In genomic region chr15:25849431-25849921, GRCh38 we compare ENCODE assay signal across 8 cellular contexts. TPM values are rescaled to one million over a fixed set of nuclear protein-coding genes. Genes with fewer than 3 reads are reported as not detected.
DNase-seq lines count a peak whose midpoint lies in the region; ATAC-seq and TF ChIP-seq lines count a peak whose summit lies in the region.

No MANE protein-coding gene starts in this region.

- H3K4me3 ChIP-seq in AG04449 (ENCODE audit: low read depth, low read length) = peak overlapping the region; percentile 47
- H3K4me3 ChIP-seq in HUES6 (ENCODE audit: low read depth, low read length) = peak overlapping the region; percentile 56; the same call in 1 of the 2 replicates
- peak overlapping the region in 1 of 2 donors; percentile 3 for H3K4me3 ChIP-seq in cardiac fibroblast (replicated peaks in 1 of 2; ENCODE audit: low read depth in 2 of 2, low read length in 2 of 2)
- H3K4me3 ChIP-seq in mesodermal cell (ENCODE audit: extremely low read depth, insufficient read depth, low read length, poor library complexity, severe bottlenecking) = no peak overlapping the region
- H3K4me3 ChIP-seq in aorta (ENCODE audit: low read length in 2 of 2) = peak overlapping the region in 1 of 2 donors; percentile 35

- no peaks in the 10 kb centered on the region for H3K27me3 ChIP-seq in HUES6 (ENCODE audit: control insufficient read depth, insufficient read depth, low read length)
- no peaks in the 10 kb centered on the region for H3K27me3 ChIP-seq in aorta (ENCODE audit: control insufficient read depth in 1 of 2, insufficient read depth in 2 of 2, low read length in 1 of 2)

- intact Hi-C loops in aorta (cut with DNase I) = loop anchor here in 1 of 2 donors (2.0 to 10.0 kb wide), 2 partner anchors 19 to 65 kb away; no protein-coding TSS in a partner anchor

- H3K27ac ChIP-seq in HUES6 (ENCODE audit: low read depth, low read length) (no peak overlapping the region), mesodermal cell (ENCODE audit: low read depth, low read length, severe bottlenecking) (peak overlapping the region; percentile 52), aorta (ENCODE audit: low read depth in 1 of 2, low read length in 2 of 2) (peak overlapping the region; percentile 98)

- peaks cover 42% of the 10 kb centered on the region for H3K4me1 ChIP-seq in HUES6 (ENCODE audit: control insufficient read depth, insufficient read depth, low read length)
- H3K4me1 ChIP-seq in mesodermal cell (ENCODE audit: control insufficient read depth, insufficient read depth, low read length, poor library complexity, severe bottlenecking) = peaks cover 17% of the 10 kb centered on the region
- H3K4me1 ChIP-seq in aorta (ENCODE audit: control insufficient read depth in 1 of 2, insufficient read depth in 2 of 2, low read length in 2 of 2) = peaks cover 0 to 18% of the 10 kb centered on the region in 2 donors

- H3K9ac ChIP-seq in HUES6 (ENCODE audit: low read length) = no peak overlapping the region

- WGBS in mesodermal cell (ENCODE audit: insufficient coverage in 2 of 2), 2 experiments = 46 to 53% methylated on average over 5 of the region's 7 CpGs
- WGBS in aorta, 2 donors = 0 to 3% methylated on average over 7 of the region's 7 CpGs

- peak; percentile 92 for DNase-seq in AG04449 (ENCODE audit: low read depth, low spot score)
- DNase-seq in cardiac fibroblast (ENCODE audit: low read depth in 2 of 2) = peak; percentile 80 to 85
- no peak for DNase-seq in aorta
- no peak for DNase-seq in omental fat pad (ENCODE audit: low spot score)
- DNase-seq in effector CD4-positive, alpha-beta T cell = no peak

- ATAC-seq in aorta (ENCODE audit: low FRiP score) = peak; percentile 51
- no peak for ATAC-seq in omental fat pad (ENCODE audit: low FRiP score)
- ATAC-seq in GM18868 (IDR thresholded peaks at IDR 0.05; ENCODE audit: unreplicated experiment) = no peak

- POLR2A ChIA-PET in AG04449 (lab: Yijun Ruan, JAX) = interaction anchor here (0.6 to 1.1 kb wide), 2 partner anchors 13 to 84 kb away, joined by 3 to 4 read pairs; partner anchors contain the start of gene ATP10A

- no peak for TF ChIP-seq CTCF in AG04449 (IDR thresholded peaks at IDR 0.05; ENCODE audit: insufficient read depth, low read length, missing control alignments)
- no peak for TF ChIP-seq CTCF in cardiac fibroblast (IDR thresholded peaks at IDR 0.05; ENCODE audit: low read depth, low read length)
- no peak for TF ChIP-seq CTCF in omental fat pad (IDR thresholded peaks at IDR 0.05)

- CTCF ChIA-PET in AG04449 (lab: Yijun Ruan, JAX) = interaction anchor here (1.4 to 1.9 kb wide), 2 partner anchors 18 to 66 kb away, joined by 3 to 10 read pairs; no protein-coding TSS in a partner anchor

- H3K9me3 ChIP-seq in HUES6 (ENCODE audit: control insufficient read depth, insufficient read depth, low read depth, low read length) (no peaks in the 10 kb centered on the region), mesodermal cell (ENCODE audit: control insufficient read depth, low read length) (no peaks in the 10 kb centered on the region), aorta (ENCODE audit: control insufficient read depth, low read length) (no peaks in the 10 kb centered on the region)

- H3K36me3 ChIP-seq in HUES6 (ENCODE audit: control insufficient read depth, insufficient read depth, low read length) (no peaks in the 10 kb centered on the region), mesodermal cell (ENCODE audit: control insufficient read depth, insufficient read depth, low read length) (no peaks in the 10 kb centered on the region), aorta (ENCODE audit: control insufficient read depth in 1 of 2, insufficient read depth in 2 of 2, low read length in 1 of 2) (no peaks in the 10 kb centered on the region)

RNA-seq across cellular contexts. Expression of gene ATP10A, which starts 13.7 kb away (rescaled TPM):
- polyA plus RNA-seq in mesodermal cell (2013, experiment 1 of 2) = 0.66 TPM
- 0.71 TPM for polyA plus RNA-seq in mesodermal cell (2013, experiment 2 of 2)
- total RNA-seq in aorta (10 to 100 TPM; 19.9 to 55.0 TPM), omental fat pad (10 to 100 TPM in 3 of 4 donors, 1 to 10 TPM in 1; 8.4 to 19.3 (median 16.5) TPM)
- polyA plus RNA-seq in aorta = 10 to 100 TPM in 1 of 2 donors, 1 to 10 TPM in 1; 3.6 to 24.4 TPM

Comparison
In these comparisons a context has a peak if more than half of its experiments do, and no peak if none do; other contexts are left out.
1. DNase-seq: peak in AG04449 (single experiment) and cardiac fibroblast (2 of 2); none in aorta (0 of 2), omental fat pad (single experiment) and effector CD4-positive, alpha-beta T cell (single experiment).